ENCODE assay signal across 1 cellular context in genomic region chr4:136458326-136458725, GRCh38.
TF ChIP-seq lines count a peak whose summit lies in the region.

No MANE protein-coding gene starts in this region.

TF ChIP-seq in GM12878, 131 proteins besides CTCF, POLR2A, EP300 and RAD21:
- no peak for TF ChIP-seq NR2C1 (IDR thresholded peaks at IDR 0.05)
- TF ChIP-seq SREBF1 (IDR thresholded peaks at IDR 0.05; ENCODE audit: low read length), result no peak
- no peak for TF ChIP-seq BCLAF1 (IDR thresholded peaks at IDR 0.05)
- TF ChIP-seq TAF1 (IDR thresholded peaks at IDR 0.05; ENCODE audit: borderline replicate concordance, low read depth, low read length), result no peak
- TF ChIP-seq NR2F1 (conservative IDR thresholded peaks at IDR 0.05), result no peak
- no peak for TF ChIP-seq CUX1 (IDR thresholded peaks at IDR 0.05; ENCODE audit: insufficient replicate concordance, low read depth, low read length)
- no peak for TF ChIP-seq SRF (IDR thresholded peaks at IDR 0.05; ENCODE audit: low read depth in 2 of 2, low read length in 2 of 2)
- TF ChIP-seq TARDBP (IDR thresholded peaks at IDR 0.05; ENCODE audit: borderline replicate concordance), result no peak
- no peak for TF ChIP-seq SKIL (IDR thresholded peaks at IDR 0.05; ENCODE audit: low read depth, poor library complexity, severe bottlenecking)
- no peak for TF ChIP-seq KLF5 (IDR thresholded peaks at IDR 0.05; ENCODE audit: partially characterized antibody)
- TF ChIP-seq KAT2A (conservative IDR thresholded peaks at IDR 0.05; ENCODE audit: control insufficient read depth, low read depth, low read length), result no peak
- no peak for TF ChIP-seq ZBTB40 (IDR thresholded peaks at IDR 0.05; ENCODE audit: borderline replicate concordance)
